8 cellular contexts compared by ENCODE assay signal in genomic region chr1:11790880-11791715, GRCh38. TPM values are rescaled to one million over a fixed set of nuclear protein-coding genes. Genes with fewer than 3 reads are reported as not detected.
DNase-seq lines count a peak whose midpoint lies in the region; ATAC-seq, FAIRE-seq and TF ChIP-seq lines count a peak whose summit lies in the region.

No MANE protein-coding gene starts in this region.

- H3K4me3 ChIP-seq in bronchial epithelial cell (ENCODE audit: low read depth, low read length) (no peak overlapping the region), right lobe of liver (no peak overlapping the region), testis (no peak overlapping the region), OCI-LY7 (ENCODE audit: low read depth, low read length, poor library complexity, severe bottlenecking) (no peak overlapping the region)

- CTCF ChIA-PET in OCI-LY7 (lab: Charles Lee; ENCODE audit: unreplicated experiment): no interaction called here

- FAIRE-seq in bronchial epithelial cell (lab: Jason Lieb, UNC) (peak; percentile 83), RCC 7860 (lab: Jason Lieb, UNC) (no peak)

- H3K36me3 ChIP-seq in bronchial epithelial cell (ENCODE audit: control insufficient read depth, insufficient read depth, low read length) (peaks cover 18% of the 10 kb centered on the region), right lobe of liver (peaks cover 0 to 32% (median 17%) of the 10 kb centered on the region in 4 donors), testis (ENCODE audit: low read depth, missing control alignments) (no peaks in the 10 kb centered on the region), OCI-LY7 (ENCODE audit: insufficient read depth, low read length) (peaks cover 38% of the 10 kb centered on the region; the same call in 1 of the 2 replicates)

- H3K9me3 ChIP-seq in right lobe of liver (no peaks in the 10 kb centered on the region), testis (no peaks in the 10 kb centered on the region), OCI-LY7 (ENCODE audit: low read length) (no peaks in the 10 kb centered on the region)

- no peak overlapping the region for H3K4me2 ChIP-seq in OCI-LY7 (ENCODE audit: low read length)

- no TSS peak for BruUV-seq in OCI-LY7 (replicated peaks; lab: Mats Ljungman, UMichigan)

- H3K27me3 ChIP-seq in bronchial epithelial cell (ENCODE audit: control insufficient read depth, insufficient read depth, low read length): no peaks in the 10 kb centered on the region
- no peaks in the 10 kb centered on the region for H3K27me3 ChIP-seq in right lobe of liver
- no peaks in the 10 kb centered on the region for H3K27me3 ChIP-seq in testis

- H3K4me1 ChIP-seq in right lobe of liver (peaks cover 0 to 36% (median 16%) of the 10 kb centered on the region in 4 donors), testis (peaks cover 46% of the 10 kb centered on the region), OCI-LY7 (ENCODE audit: insufficient read depth, low read length, poor library complexity, severe bottlenecking) (peaks cover 6% of the 10 kb centered on the region)

- TF ChIP-seq POLR2A in right lobe of liver (IDR thresholded peaks at IDR 0.05): peak; percentile 32
- no peak for TF ChIP-seq POLR2A in testis (IDR thresholded peaks at IDR 0.05)

- DNase-seq in M059J (ENCODE audit: low read depth) (peak; percentile 95), bronchial epithelial cell (ENCODE audit: low read depth) (peak; percentile 81), right lobe of liver (peak; percentile 76 to 89 (median 87)), testis (peak; percentile 90), DMS114 treated with DMSO at 0.1 percent for 48 hours (lab: John Stamatoyannopoulos, UW; ENCODE audit: unreplicated experiment) (no peak), NCI-H1417 treated with DMSO at 0.1 percent for 48 hours (lab: John Stamatoyannopoulos, UW) (no peak), OCI-LY7 (ENCODE audit: low spot score) (no peak), RCC 7860 (ENCODE audit: low spot score) (no peak)

- intact Hi-C loops in right lobe of liver (cut with DNase I): no loop called here
- intact Hi-C loops in testis (cut with DNase I; ENCODE audit: low total_unique reads): no loop called here
- intact Hi-C loops in OCI-LY7 (cut with micrococcal nuclease; ENCODE audit: unreplicated experiment): no loop called here

- ATAC-seq in right lobe of liver: peak; percentile 87 to 91 (median 88)

- no peaks in the 10 kb centered on the region for H4K20me1 ChIP-seq in OCI-LY7 (ENCODE audit: insufficient read depth, low read length)

- WGBS in right lobe of liver (ENCODE audit: insufficient coverage, low coverage, low lambda C conversion rate, missing lambda C conversion rate): 53% methylated on average over 11 of the region's 19 CpGs
- WGBS in testis, 2 donors: 71 to 83% methylated on average over 9 to 19 of the region's 19 CpGs

- no peak overlapping the region for H2AFZ ChIP-seq in OCI-LY7 (ENCODE audit: low read length)

- H3K79me2 ChIP-seq in OCI-LY7 (ENCODE audit: insufficient read depth, low read depth, low read length): no peaks in the 10 kb centered on the region

- POLR2A ChIA-PET in OCI-LY7 (lab: Charles Lee): no interaction called here

- H3K9me2 ChIP-seq in OCI-LY7 (ENCODE audit: insufficient read depth, low read length): no peaks in the 10 kb centered on the region

- peak overlapping the region; percentile 77 to 90 (median 89) for H3K27ac ChIP-seq in right lobe of liver
- H3K27ac ChIP-seq in testis: peak overlapping the region; percentile 96
- H3K27ac ChIP-seq in OCI-LY7 (ENCODE audit: low read depth, low read length, poor library complexity, severe bottlenecking): no peak overlapping the region

- no peak for TF ChIP-seq CTCF in bronchial epithelial cell (IDR thresholded peaks at IDR 0.05; ENCODE audit: insufficient read depth, low read length, severe bottlenecking)
- no peak for TF ChIP-seq CTCF in right lobe of liver (IDR thresholded peaks at IDR 0.05)
- TF ChIP-seq CTCF in testis (IDR thresholded peaks at IDR 0.05): no peak
- TF ChIP-seq CTCF in OCI-LY7 (conservative IDR thresholded peaks at IDR 0.05; ENCODE audit: low read length): no peak

RNA-seq across cellular contexts. Expression of gene MTHFR, which starts 14.7 kb away (rescaled TPM):
- total RNA-seq in M059J (2014; rRNA removed; shearing (Covaris generic)): 2.0 and 7.5 TPM in 2 replicates
- total RNA-seq in bronchial epithelial cell (16.3 and 21.6 TPM in 2 replicates), right lobe of liver (10 to 100 TPM; 10.6 to 20.1 (median 15.6) TPM), testis (10 to 100 TPM; 68.3 to 78.3 TPM), OCI-LY7 (2022) (54.6 and 58.0 TPM in 2 replicates)
- 30.4 TPM for polyA plus RNA-seq in testis (ENCODE audit: insufficient read depth, low read depth, low replicate concordance)
- total RNA-seq in OCI-LY7 (2014; rRNA removed; shearing (Covaris generic)): 31.3 and 31.6 TPM in 2 replicates

RNA-seq across cellular contexts. Expression of gene CLCN6, which starts 14.9 kb away (rescaled TPM):
- total RNA-seq in M059J (2014; rRNA removed; shearing (Covaris generic)): 3.2 and 6.9 TPM in 2 replicates
- total RNA-seq in bronchial epithelial cell (4.5 and 6.6 TPM in 2 replicates), right lobe of liver (10 to 100 TPM in 2 of 6 experiments, 1 to 10 TPM in 4; 4.2 to 12.7 (median 9.2) TPM), testis (10 to 100 TPM; 57.1 to 91.7 TPM), OCI-LY7 (2022) (51.3 and 65.8 TPM in 2 replicates)
- polyA plus RNA-seq in testis (ENCODE audit: insufficient read depth, low read depth, low replicate concordance): 47.9 TPM
- total RNA-seq in OCI-LY7 (2014; rRNA removed; shearing (Covaris generic)): 16.1 and 19.7 TPM in 2 replicates

RNA-seq across cellular contexts. Expression of gene C1orf167, which starts 29.1 kb away (rescaled TPM):
- total RNA-seq in M059J (2014; rRNA removed; shearing (Covaris generic)): not detected in 2 replicates
- not detected in 2 replicates for total RNA-seq in bronchial epithelial cell
- total RNA-seq in right lobe of liver: not detected
- total RNA-seq in testis: 10 to 100 TPM; 26.0 to 34.5 TPM
- 64.2 TPM for polyA plus RNA-seq in testis (ENCODE audit: insufficient read depth, low read depth, low replicate concordance)
- 4.2 and 8.0 TPM in 2 replicates for total RNA-seq in OCI-LY7 (2014; rRNA removed; shearing (Covaris generic))
- 1.7 and 3.9 TPM in 2 replicates for total RNA-seq in OCI-LY7 (2022)

RNA-seq across cellular contexts. Expression of gene AGTRAP, which starts 55.2 kb away (rescaled TPM):
- total RNA-seq in M059J (2014; rRNA removed; shearing (Covaris generic)): 105 and 126 TPM in 2 replicates
- total RNA-seq in bronchial epithelial cell: 48.4 and 55.3 TPM in 2 replicates
- total RNA-seq in right lobe of liver: 10 to 100 TPM in 3 of 6 experiments, 1 to 10 TPM in 3; 6.4 to 20.5 (median 11.4) TPM
- 10 to 100 TPM; 64.1 to 75.3 TPM for total RNA-seq in testis
- 49.2 TPM for polyA plus RNA-seq in testis (ENCODE audit: insufficient read depth, low read depth, low replicate concordance)
- total RNA-seq in OCI-LY7 (2014; rRNA removed; shearing (Covaris generic)): 20.5 and 40.0 TPM in 2 replicates
- 34.7 and 36.1 TPM in 2 replicates for total RNA-seq in OCI-LY7 (2022)

RNA-seq across cellular contexts. Expression of gene NPPA, which starts 56.5 kb away (rescaled TPM):
- total RNA-seq in M059J (2014; rRNA removed; shearing (Covaris generic)): not detected in 2 replicates
- total RNA-seq in bronchial epithelial cell (not detected in 2 replicates), right lobe of liver (1 to 10 TPM in 2 of 6 experiments, under 1 TPM in 2, not detected in 2; 0.27 to 2.3 (median 1.3) TPM), testis (not detected), OCI-LY7 (2022) (not detected in 2 replicates)
- not detected for polyA plus RNA-seq in testis (ENCODE audit: insufficient read depth, low read depth, low replicate concordance)
- total RNA-seq in OCI-LY7 (2014; rRNA removed; shearing (Covaris generic)): not detected in 2 replicates

Comparison
In these comparisons a context has a peak if more than half of its experiments do, and no peak if none do; other contexts are left out.
1. DNase-seq: peak in M059J (single experiment), bronchial epithelial cell (single experiment), right lobe of liver (3 of 3) and testis (single experiment); none in DMS114 treated with DMSO at 0.1 percent for 48 hours (single experiment), NCI-H1417 treated with DMSO at 0.1 percent for 48 hours (single experiment), OCI-LY7 (single experiment) and RCC 7860 (single experiment).